Comparison of ENCODE assay signal across 1 cellular context in the genomic region with DNA sequence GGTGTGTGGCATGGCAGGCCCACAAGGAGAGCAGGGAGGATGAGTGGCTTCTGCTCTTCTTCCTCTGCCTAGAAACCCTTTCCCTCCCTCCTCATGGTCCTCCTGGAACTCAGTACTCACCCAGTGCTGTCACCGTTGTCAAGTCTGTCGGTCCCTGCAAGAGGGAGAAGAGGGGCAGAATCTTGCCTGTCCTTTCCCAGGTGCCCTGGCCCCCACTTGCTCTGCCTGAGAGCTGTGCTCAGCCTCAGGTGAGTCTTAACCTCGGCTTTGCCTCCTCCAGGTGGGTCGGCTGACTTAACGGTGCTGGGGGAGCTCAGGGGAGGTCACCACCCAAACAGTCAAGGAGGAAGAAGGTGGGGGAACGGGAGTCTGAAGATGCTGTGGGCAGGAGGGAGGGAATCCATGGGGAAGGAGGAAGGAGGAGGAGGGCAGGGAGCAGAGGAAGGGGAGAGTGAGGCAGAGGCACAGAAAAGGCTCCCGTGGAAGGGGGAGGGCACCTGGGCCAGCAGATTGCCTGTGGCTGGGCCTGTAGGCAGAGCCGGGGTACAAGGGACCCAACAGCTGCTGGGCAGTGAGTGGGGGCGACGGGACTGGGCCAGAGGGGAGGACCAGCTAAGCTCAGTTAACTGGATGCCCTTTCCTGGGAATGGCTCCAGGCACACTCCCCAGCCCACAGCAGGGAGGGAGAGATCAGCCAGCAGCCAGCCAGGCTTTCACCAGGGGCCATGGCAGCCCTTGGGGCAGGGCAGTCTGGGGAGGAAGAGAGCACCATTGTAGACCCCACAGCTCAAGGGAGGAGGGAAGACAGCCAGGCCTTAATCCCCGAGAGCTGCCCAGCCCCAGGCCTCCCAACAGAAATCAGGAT.
TF ChIP-seq lines count a peak whose summit lies in the region.

No MANE protein-coding gene starts in this region.

TF ChIP-seq in WTC11, 78 proteins besides CTCF, POLR2A, EP300 and RAD21 (continued from another document):
- no peak for TF ChIP-seq STAT6 (CRISPR knock-in tag; conservative IDR thresholded peaks at IDR 0.05; ENCODE audit: low read depth)
- no peak for TF ChIP-seq RELA (CRISPR knock-in tag; IDR thresholded peaks at IDR 0.05; ENCODE audit: borderline replicate concordance)
- TF ChIP-seq, protein P1, sequence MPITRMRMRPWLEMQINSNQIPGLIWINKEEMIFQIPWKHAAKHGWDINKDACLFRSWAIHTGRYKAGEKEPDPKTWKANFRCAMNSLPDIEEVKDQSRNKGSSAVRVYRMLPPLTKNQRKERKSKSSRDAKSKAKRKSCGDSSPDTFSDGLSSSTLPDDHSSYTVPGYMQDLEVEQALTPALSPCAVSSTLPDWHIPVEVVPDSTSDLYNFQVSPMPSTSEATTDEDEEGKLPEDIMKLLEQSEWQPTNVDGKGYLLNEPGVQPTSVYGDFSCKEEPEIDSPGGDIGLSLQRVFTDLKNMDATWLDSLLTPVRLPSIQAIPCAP (CRISPR knock-in tag; IDR thresholded peaks at IDR 0.05): no peak
- no peak for TF ChIP-seq FOXK1 (CRISPR knock-in tag; IDR thresholded peaks at IDR 0.05)
- TF ChIP-seq ZNF317 (CRISPR knock-in tag; IDR thresholded peaks at IDR 0.05; ENCODE audit: borderline replicate concordance, low read depth): no peak
- TF ChIP-seq ATF1 (CRISPR knock-in tag; IDR thresholded peaks at IDR 0.05): no peak
- TF ChIP-seq SOX15 (CRISPR knock-in tag; IDR thresholded peaks at IDR 0.05): no peak
- TF ChIP-seq CREB1 (CRISPR knock-in tag; IDR thresholded peaks at IDR 0.05): no peak
- TF ChIP-seq MXD4 (CRISPR knock-in tag; IDR thresholded peaks at IDR 0.05; ENCODE audit: borderline replicate concordance): no peak
- no peak for TF ChIP-seq JAZF1 (CRISPR knock-in tag; IDR thresholded peaks at IDR 0.05)
- no peak for TF ChIP-seq CREM (CRISPR knock-in tag; IDR thresholded peaks at IDR 0.05)
- TF ChIP-seq MAX (CRISPR knock-in tag; IDR thresholded peaks at IDR 0.05): no peak
